8 cellular contexts compared by ENCODE assay signal in genomic region chr1:93042134-93042821, GRCh38. TPM values are rescaled to one million over a fixed set of nuclear protein-coding genes. Genes with fewer than 3 reads are reported as not detected.
DNase-seq lines count a peak whose midpoint lies in the region; ATAC-seq and TF ChIP-seq lines count a peak whose summit lies in the region.

No MANE protein-coding gene starts in this region.

- in situ Hi-C loops in GM13976 (cut with MboI; ENCODE audit: low sequenced_read_pairs, unreplicated experiment), result no loop called here

- DNase-seq in GM13976 (ENCODE audit: low spot score) (peak; percentile 68), LoVo (ENCODE audit: low spot score) (peak; percentile 46), occipital lobe (lab: John Stamatoyannopoulos, UW) (no peak), DMS153 treated with DMSO at 0.1 percent for 48 hours (lab: John Stamatoyannopoulos, UW; ENCODE audit: unreplicated experiment) (no peak), dedifferentiated amniotic fluid mesenchymal stem cell (ENCODE audit: extremely low spot score) (no peak)
- DNase-seq in effector CD4-positive, alpha-beta T cell, result peak; percentile 18

- no peak for TF ChIP-seq CTCF in GM13976 (IDR thresholded peaks at IDR 0.05; ENCODE audit: borderline replicate concordance, control extremely low read depth, extremely low read depth, insufficient read depth, missing control alignments)

- ATAC-seq in GM21529 (IDR thresholded peaks at IDR 0.05; ENCODE audit: unreplicated experiment), result peak; percentile 96
- no peak for ATAC-seq in GM18517 (IDR thresholded peaks at IDR 0.05; ENCODE audit: unreplicated experiment)

RNA-seq across cellular contexts. Expression of gene MTF2, which starts 36.8 kb away (rescaled TPM):
- 94.7 TPM for total RNA-seq in occipital lobe

Comparison
In these comparisons a context has a peak if more than half of its experiments do, and no peak if none do; other contexts are left out.
1. DNase-seq: peak in GM13976 (single experiment), LoVo (single experiment) and effector CD4-positive, alpha-beta T cell (single experiment); none in occipital lobe (single experiment), DMS153 treated with DMSO at 0.1 percent for 48 hours (single experiment) and dedifferentiated amniotic fluid mesenchymal stem cell (single experiment).